1 cellular context compared by ENCODE assay signal in the genomic region with DNA sequence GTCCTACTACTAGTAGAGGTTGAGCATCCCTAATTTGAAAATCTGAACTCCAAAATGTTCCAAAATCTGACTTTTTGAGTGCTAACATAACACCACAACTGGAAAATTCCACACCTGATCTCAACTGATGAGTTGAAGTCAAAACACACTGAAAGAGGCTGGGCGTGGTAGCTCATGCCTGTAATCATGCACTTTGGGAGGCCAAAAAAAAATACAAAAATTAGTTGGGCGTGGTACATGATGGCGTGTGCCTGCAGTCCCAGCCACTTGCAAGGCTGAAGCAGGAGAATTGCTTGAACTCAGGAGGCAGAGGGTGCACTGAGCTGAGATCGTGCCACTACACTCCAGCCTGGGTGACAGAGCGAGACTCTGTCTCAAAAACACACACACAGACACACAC.
TF ChIP-seq lines count a peak whose summit lies in the region.

No MANE protein-coding gene starts in this region.

TF ChIP-seq in GM12891, 5 proteins besides CTCF, POLR2A, EP300 and RAD21 (continued from another document):
- no peak for TF ChIP-seq PAX5 (IDR thresholded peaks at IDR 0.05; ENCODE audit: insufficient read depth, low read length, severe bottlenecking)
